ENCODE assay signal across 1 cellular context in the genomic region with DNA sequence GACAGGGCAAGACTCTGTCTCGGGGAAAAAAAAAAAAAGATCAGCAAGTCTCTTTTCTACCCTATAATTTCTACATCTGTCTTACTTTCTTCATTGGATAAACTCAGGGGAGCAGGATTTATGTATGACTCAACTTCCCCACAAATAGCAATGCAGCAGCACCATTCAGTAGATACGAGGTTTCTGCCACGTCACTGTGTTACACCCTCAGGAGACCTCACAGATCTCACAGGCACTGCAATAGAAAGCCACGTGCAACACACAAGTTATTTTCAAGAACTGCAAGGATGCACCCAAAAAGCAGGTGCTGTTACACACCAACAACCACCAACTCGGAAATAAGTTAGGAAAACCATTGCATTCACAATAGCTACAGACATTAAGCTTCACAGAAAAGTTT.
TF ChIP-seq lines count a peak whose summit lies in the region.

No MANE protein-coding gene starts in this region.

TF ChIP-seq in SK-N-SH, 30 proteins besides CTCF, POLR2A, EP300 and RAD21 (continued from another document):
- TF ChIP-seq MEF2A (IDR thresholded peaks at IDR 0.05; ENCODE audit: borderline replicate concordance, low read depth) (no peak), TAF1 (IDR thresholded peaks at IDR 0.05; ENCODE audit: borderline replicate concordance, low read depth, low read length) (no peak), JUND (IDR thresholded peaks at IDR 0.05) (no peak), ELF1 (IDR thresholded peaks at IDR 0.05) (no peak), TEAD4 (IDR thresholded peaks at IDR 0.05; ENCODE audit: borderline replicate concordance, insufficient read depth) (no peak), TCF12 (IDR thresholded peaks at IDR 0.05) (no peak)
- TF ChIP-seq, protein P1, sequence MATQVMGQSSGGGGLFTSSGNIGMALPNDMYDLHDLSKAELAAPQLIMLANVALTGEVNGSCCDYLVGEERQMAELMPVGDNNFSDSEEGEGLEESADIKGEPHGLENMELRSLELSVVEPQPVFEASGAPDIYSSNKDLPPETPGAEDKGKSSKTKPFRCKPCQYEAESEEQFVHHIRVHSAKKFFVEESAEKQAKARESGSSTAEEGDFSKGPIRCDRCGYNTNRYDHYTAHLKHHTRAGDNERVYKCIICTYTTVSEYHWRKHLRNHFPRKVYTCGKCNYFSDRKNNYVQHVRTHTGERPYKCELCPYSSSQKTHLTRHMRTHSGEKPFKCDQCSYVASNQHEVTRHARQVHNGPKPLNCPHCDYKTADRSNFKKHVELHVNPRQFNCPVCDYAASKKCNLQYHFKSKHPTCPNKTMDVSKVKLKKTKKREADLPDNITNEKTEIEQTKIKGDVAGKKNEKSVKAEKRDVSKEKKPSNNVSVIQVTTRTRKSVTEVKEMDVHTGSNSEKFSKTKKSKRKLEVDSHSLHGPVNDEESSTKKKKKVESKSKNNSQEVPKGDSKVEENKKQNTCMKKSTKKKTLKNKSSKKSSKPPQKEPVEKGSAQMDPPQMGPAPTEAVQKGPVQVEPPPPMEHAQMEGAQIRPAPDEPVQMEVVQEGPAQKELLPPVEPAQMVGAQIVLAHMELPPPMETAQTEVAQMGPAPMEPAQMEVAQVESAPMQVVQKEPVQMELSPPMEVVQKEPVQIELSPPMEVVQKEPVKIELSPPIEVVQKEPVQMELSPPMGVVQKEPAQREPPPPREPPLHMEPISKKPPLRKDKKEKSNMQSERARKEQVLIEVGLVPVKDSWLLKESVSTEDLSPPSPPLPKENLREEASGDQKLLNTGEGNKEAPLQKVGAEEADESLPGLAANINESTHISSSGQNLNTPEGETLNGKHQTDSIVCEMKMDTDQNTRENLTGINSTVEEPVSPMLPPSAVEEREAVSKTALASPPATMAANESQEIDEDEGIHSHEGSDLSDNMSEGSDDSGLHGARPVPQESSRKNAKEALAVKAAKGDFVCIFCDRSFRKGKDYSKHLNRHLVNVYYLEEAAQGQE (IDR thresholded peaks at IDR 0.05; ENCODE audit: low read depth, low read length) = no peak
